In genomic region chr3:119809249-119810017, GRCh38 we compare ENCODE assay signal across 9 cellular contexts. TPM values are rescaled to one million over a fixed set of nuclear protein-coding genes. Genes with fewer than 3 reads are reported as not detected.
DNase-seq lines count a peak whose midpoint lies in the region; ATAC-seq, FAIRE-seq and TF ChIP-seq lines count a peak whose summit lies in the region.
"Had no signal": no experiment of that assay in that cellular context is flagged by ENCODE, and none has a peak within 500 bp of the region (broad histone marks: within the 10 kb centered on the region; RNA-seq: fewer than 3 reads in every experiment).

No MANE protein-coding gene starts in this region.

- no peak overlapping the region for H3K27ac Mint-ChIP-seq in T-helper 2 cell treated with Interferon-gamma antibody and Interleukin-4, amounts not matched to agents 5 μg/mL and 100 μg/mL, for 36 hours
- peak overlapping the region; percentile 68 for H3K27ac Mint-ChIP-seq in activated T-helper 17 cell treated with anti-CD3 and anti-CD28 coated beads, Interleukin-2, amount 50 U/mL, for 72 hours

- ATAC-seq in HG02840 (IDR thresholded peaks at IDR 0.05; ENCODE audit: low FRiP score, unreplicated experiment): peak; percentile 43
- peak; percentile 32 for ATAC-seq in activated T-helper 17 cell treated with anti-CD3 and anti-CD28 coated beads, Interleukin-2, amount 50 U/mL, for 72 hours (replicated peaks)
- no peak for ATAC-seq in SK-N-SH treated with all-trans-retinoic acid at 6 μM for 48 hours

- H3K4me1 ChIP-seq in mononuclear cell (ENCODE audit: insufficient read depth, low read length): peaks cover 12% of the 10 kb centered on the region
- H3K4me1 ChIP-seq: BLaER1 had no signal

- peaks cover 5% of the 10 kb centered on the region for H3K4me1 Mint-ChIP-seq in T-helper 2 cell treated with Interferon-gamma antibody and Interleukin-4, amounts not matched to agents 5 μg/mL and 100 μg/mL, for 36 hours (ENCODE audit: low read depth)
- peaks cover 11% of the 10 kb centered on the region for H3K4me1 Mint-ChIP-seq in activated T-helper 17 cell treated with anti-CD3 and anti-CD28 coated beads, Interleukin-2, amount 50 U/mL, for 72 hours

- H3K4me3 ChIP-seq in mononuclear cell (ENCODE audit: low read length): peak overlapping the region; percentile 47
- H3K4me3 ChIP-seq: BLaER1 had no signal

- H3K27me3 Mint-ChIP-seq in T-helper 2 cell treated with Interferon-gamma antibody and Interleukin-4, amounts not matched to agents 5 μg/mL and 100 μg/mL, for 36 hours (ENCODE audit: low read depth): peaks cover 7% of the 10 kb centered on the region
- peaks cover 3% of the 10 kb centered on the region for H3K27me3 Mint-ChIP-seq in activated T-helper 17 cell treated with anti-CD3 and anti-CD28 coated beads, Interleukin-2, amount 50 U/mL, for 72 hours

- H3K27me3 ChIP-seq in mononuclear cell (ENCODE audit: insufficient read depth, low read length): no peaks in the 10 kb centered on the region
- H3K27me3 ChIP-seq: BLaER1 had no signal

- FAIRE-seq in H54 (lab: Jason Lieb, UNC): no peak

- H3K9me3 ChIP-seq in mononuclear cell (ENCODE audit: low read depth, low read length): no peaks in the 10 kb centered on the region
- H3K9me3 ChIP-seq: BLaER1 had no signal

- TF ChIP-seq POLR2A in H54 (IDR thresholded peaks at IDR 0.05; ENCODE audit: low read depth, low read length): no peak

- H3K36me3 Mint-ChIP-seq in T-helper 2 cell treated with Interferon-gamma antibody and Interleukin-4, amounts not matched to agents 5 μg/mL and 100 μg/mL, for 36 hours (ENCODE audit: low read depth): no peaks in the 10 kb centered on the region
- no peaks in the 10 kb centered on the region for H3K36me3 Mint-ChIP-seq in activated T-helper 17 cell treated with anti-CD3 and anti-CD28 coated beads, Interleukin-2, amount 50 U/mL, for 72 hours (ENCODE audit: low read depth)

- peak overlapping the region; percentile 76 for H3K4me3 Mint-ChIP-seq in T-helper 2 cell treated with Interferon-gamma antibody and Interleukin-4, amounts not matched to agents 5 μg/mL and 100 μg/mL, for 36 hours
- peak overlapping the region; percentile 86 for H3K4me3 Mint-ChIP-seq in activated T-helper 17 cell treated with anti-CD3 and anti-CD28 coated beads, Interleukin-2, amount 50 U/mL, for 72 hours

- H3K9me3 Mint-ChIP-seq in T-helper 2 cell treated with Interferon-gamma antibody and Interleukin-4, amounts not matched to agents 5 μg/mL and 100 μg/mL, for 36 hours: no peaks in the 10 kb centered on the region
- H3K9me3 Mint-ChIP-seq in activated T-helper 17 cell treated with anti-CD3 and anti-CD28 coated beads, Interleukin-2, amount 50 U/mL, for 72 hours: no peaks in the 10 kb centered on the region

- no peak for DNase-seq in T-helper 2 cell treated with Interferon-gamma antibody and Interleukin-4, amounts not matched to agents 5 μg/mL and 100 μg/mL, for 36 hours (ENCODE audit: low spot score)
- DNase-seq in T-helper 2 cell (no peak), HCEC 1CT (no peak), H54 (ENCODE audit: insufficient read length, low spot score) (no peak)

TF ChIP-seq in SK-N-SH treated with all-trans-retinoic acid at 6 μM for 48 hours, 23 proteins besides CTCF, POLR2A, EP300 and RAD21:
- TF ChIP-seq BACH2 (CRISPR knock-in tag; IDR thresholded peaks at IDR 0.05; ENCODE audit: borderline replicate concordance): no peak
- no peak for TF ChIP-seq SNAI2 (CRISPR knock-in tag; IDR thresholded peaks at IDR 0.05)
- TF ChIP-seq TSHZ2 (CRISPR knock-in tag; IDR thresholded peaks at IDR 0.05): no peak
- TF ChIP-seq ARNTL (CRISPR knock-in tag; IDR thresholded peaks at IDR 0.05; ENCODE audit: borderline replicate concordance, low read depth): no peak
- TF ChIP-seq ZC3H10 (CRISPR knock-in tag; IDR thresholded peaks at IDR 0.05): no peak
- no peak for TF ChIP-seq CSDC2 (CRISPR knock-in tag; IDR thresholded peaks at IDR 0.05)
- no peak for TF ChIP-seq TOX (CRISPR knock-in tag; IDR thresholded peaks at IDR 0.05; ENCODE audit: borderline replicate concordance)
- no peak for TF ChIP-seq ZNF70 (CRISPR knock-in tag; IDR thresholded peaks at IDR 0.05)
- TF ChIP-seq OSR1 (CRISPR knock-in tag; IDR thresholded peaks at IDR 0.05): no peak
- TF ChIP-seq ZNF565 (CRISPR knock-in tag; conservative IDR thresholded peaks at IDR 0.05; ENCODE audit: low read depth): no peak
- no peak for TF ChIP-seq PPARA (CRISPR knock-in tag; IDR thresholded peaks at IDR 0.05; ENCODE audit: borderline replicate concordance)
- TF ChIP-seq ZNF8 (CRISPR knock-in tag; IDR thresholded peaks at IDR 0.05): no peak
- TF ChIP-seq POU6F1 (CRISPR knock-in tag; IDR thresholded peaks at IDR 0.05; ENCODE audit: borderline replicate concordance, low read depth): no peak
- TF ChIP-seq ZFP3 (CRISPR knock-in tag; IDR thresholded peaks at IDR 0.05): no peak
- no peak for TF ChIP-seq CSRNP3 (CRISPR knock-in tag; IDR thresholded peaks at IDR 0.05)
- no peak for TF ChIP-seq TCF4 (CRISPR knock-in tag; IDR thresholded peaks at IDR 0.05; ENCODE audit: borderline replicate concordance)

RNA-seq across cellular contexts. Expression of gene NR1I2, which starts 27.5 kb away (rescaled TPM):
- under 1 TPM; 0.43 to 0.82 TPM for total RNA-seq in activated T-helper 17 cell treated with anti-CD3 and anti-CD28 coated beads, Interleukin-2, amount 50 U/mL, for 72 hours
- total RNA-seq in mononuclear cell: not detected
